ENCODE assay signal across 15 cellular contexts in the genomic region with DNA sequence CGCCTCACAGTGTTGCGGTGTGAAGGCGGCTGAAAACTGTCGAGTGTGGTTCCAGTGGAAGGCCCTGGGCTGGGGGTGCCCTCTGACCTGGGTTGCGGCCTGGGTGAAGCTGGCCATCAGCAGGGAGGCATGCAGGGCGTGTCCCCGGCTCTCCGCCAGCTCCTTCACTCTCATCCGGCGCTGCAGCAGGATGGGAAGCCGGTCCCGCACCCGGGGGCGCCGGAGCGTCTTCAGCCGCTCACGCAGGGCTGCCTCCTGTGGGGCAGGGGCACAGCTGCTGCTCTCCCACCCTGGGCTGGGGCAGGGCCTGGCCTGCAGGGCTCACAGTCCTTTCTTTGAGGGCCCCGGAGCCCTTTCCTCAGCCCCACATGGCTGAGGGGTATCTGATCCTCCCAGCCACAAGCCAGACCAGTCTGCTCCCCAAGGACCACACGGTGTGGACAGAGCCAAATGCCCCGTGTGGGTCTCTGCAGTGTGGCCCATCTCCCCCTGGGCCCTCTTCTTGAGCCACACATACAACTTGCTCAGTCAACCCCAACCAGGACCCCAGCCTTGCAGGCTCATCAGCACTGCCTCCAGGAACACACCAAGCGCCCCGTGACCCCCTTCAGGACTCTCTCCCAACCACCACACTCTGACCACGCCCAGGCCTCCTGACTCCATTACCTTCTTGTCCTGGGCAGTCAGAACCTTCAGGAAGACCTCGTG. TPM values are rescaled to one million over a fixed set of nuclear protein-coding genes. Genes with fewer than 3 reads are reported as not detected.
DNase-seq lines count a peak whose midpoint lies in the region; ATAC-seq and TF ChIP-seq lines count a peak whose summit lies in the region.
"Had no signal": no experiment of that assay in that cellular context is flagged by ENCODE, and none has a peak within 500 bp of the region (broad histone marks: within the 10 kb centered on the region; RNA-seq: fewer than 3 reads in every experiment).

No MANE protein-coding gene starts in this region.

- no peaks in the 10 kb centered on the region for H3K9me2 ChIP-seq in MM.1S (replicated peaks; ENCODE audit: insufficient read depth, low read length)

- H3K4me2 ChIP-seq in MM.1S (ENCODE audit: low read depth, low read length) = no peak overlapping the region
- H3K4me2 ChIP-seq: A549 had no signal

- no peak for ATAC-seq in stimulated activated naive CD8-positive, alpha-beta T cell treated with anti-CD3 and anti-CD28 coated beads, Interleukin-15, amount 100 ng/mL, for 72 hours
- no peak for ATAC-seq in stimulated activated naive CD8-positive, alpha-beta T cell treated with anti-CD3 and anti-CD28 coated beads, Interleukin-15, Interleukin-2, amounts not matched to agents 100 U/mL and 50 U/mL, for 24 hours
- no peak for ATAC-seq in GM19463 (IDR thresholded peaks at IDR 0.05; ENCODE audit: unreplicated experiment)
- ATAC-seq: A549; CD8-positive, alpha-beta T cell had no signal

- TF ChIP-seq CTCF in neural crest cell (conservative IDR thresholded peaks at IDR 0.05) (no peak), MM.1S (IDR thresholded peaks at IDR 0.05; ENCODE audit: low read length) (no peak)

- H3K36me3 ChIP-seq in NT2/D1 (ENCODE audit: insufficient read depth, insufficient read length, low read length) = no peaks in the 10 kb centered on the region
- no peaks in the 10 kb centered on the region for H3K36me3 ChIP-seq in MM.1S (replicated peaks; ENCODE audit: insufficient read depth, low read length)
- H3K36me3 ChIP-seq: BE2C had no signal

- H3K27me3 ChIP-seq in NT2/D1 (ENCODE audit: insufficient read depth, insufficient read length) (no peaks in the 10 kb centered on the region), MM.1S (replicated peaks; ENCODE audit: insufficient read depth, low read length) (peaks cover 88% of the 10 kb centered on the region)
- H3K27me3 ChIP-seq: BE2C had no signal

- peaks cover 21% of the 10 kb centered on the region for H3K4me1 Mint-ChIP-seq in stimulated activated naive CD8-positive, alpha-beta T cell treated with anti-CD3 and anti-CD28 coated beads, Interleukin-15, amount 100 ng/mL, for 72 hours
- H3K4me1 Mint-ChIP-seq in neural crest cell = peaks cover 20% of the 10 kb centered on the region
- H3K4me1 Mint-ChIP-seq: CD14-positive monocyte had no signal

- H3K27me3 Mint-ChIP-seq in stimulated activated naive CD8-positive, alpha-beta T cell treated with anti-CD3 and anti-CD28 coated beads, Interleukin-15, amount 100 ng/mL, for 72 hours = no peaks in the 10 kb centered on the region
- no peaks in the 10 kb centered on the region for H3K27me3 Mint-ChIP-seq in neural crest cell (ENCODE audit: low read depth)

- H3K4me3 Mint-ChIP-seq in stimulated activated naive CD8-positive, alpha-beta T cell treated with anti-CD3 and anti-CD28 coated beads, Interleukin-15, amount 100 ng/mL, for 72 hours = no peak overlapping the region
- no peak overlapping the region for H3K4me3 Mint-ChIP-seq in neural crest cell
- H3K4me3 Mint-ChIP-seq: CD14-positive monocyte; CD8-positive, alpha-beta T cell; IgD-negative memory B cell had no signal

- H3K79me2 ChIP-seq in MM.1S (ENCODE audit: low read length) = no peaks in the 10 kb centered on the region

- no peaks in the 10 kb centered on the region for H3F3A ChIP-seq in MM.1S (ENCODE audit: insufficient read depth, low read length)

- H3K36me3 Mint-ChIP-seq in neural crest cell (ENCODE audit: low read depth) = no peaks in the 10 kb centered on the region
- H3K36me3 Mint-ChIP-seq: CD14-positive monocyte; CD8-positive, alpha-beta T cell; IgD-negative memory B cell had no signal

- H3K27ac Mint-ChIP-seq in stimulated activated naive CD8-positive, alpha-beta T cell treated with anti-CD3 and anti-CD28 coated beads, Interleukin-15, amount 100 ng/mL, for 72 hours = peak overlapping the region; percentile 1 to 40
- H3K27ac Mint-ChIP-seq in neural crest cell (ENCODE audit: unreplicated experiment) = peak overlapping the region; percentile 67
- H3K27ac Mint-ChIP-seq: CD14-positive monocyte; CD8-positive, alpha-beta T cell; IgD-negative memory B cell had no signal

- DNase-seq in stimulated activated naive CD8-positive, alpha-beta T cell treated with anti-CD3 and anti-CD28 coated beads, Interleukin-15, amount 100 ng/mL, for 72 hours = no peak
- DNase-seq in stimulated activated naive CD8-positive, alpha-beta T cell treated with anti-CD3 and anti-CD28 coated beads, Interleukin-15, Interleukin-2, amounts not matched to agents 100 U/mL and 50 U/mL, for 24 hours = no peak
- no peak for DNase-seq in NT2/D1 (ENCODE audit: low read depth, low spot score)
- no peak for DNase-seq in neural crest cell (ENCODE audit: low read depth, low spot score)
- no peak for DNase-seq in MM.1S
- no peak for DNase-seq in NCI-H2029 treated with DMSO at 0.1 percent for 48 hours (lab: John Stamatoyannopoulos, UW)
- DNase-seq: CD8-positive, alpha-beta T cell; COR-L47; DMS53; GF-D8 had no signal

- H3K9ac ChIP-seq in NT2/D1 (ENCODE audit: insufficient read length, low read depth) (peak overlapping the region; percentile 32), MM.1S (ENCODE audit: low read length) (no peak overlapping the region)

- H3K9me3 ChIP-seq in NT2/D1 (ENCODE audit: insufficient read depth, low read length) = no peaks in the 10 kb centered on the region
- H3K9me3 ChIP-seq in MM.1S (replicated peaks; ENCODE audit: insufficient read depth, low read length) = no peaks in the 10 kb centered on the region
- H3K9me3 ChIP-seq: A549, BE2C had no signal

- H3K9me3 Mint-ChIP-seq in stimulated activated naive CD8-positive, alpha-beta T cell treated with anti-CD3 and anti-CD28 coated beads, Interleukin-15, amount 100 ng/mL, for 72 hours = no peaks in the 10 kb centered on the region
- H3K9me3 Mint-ChIP-seq in neural crest cell = no peaks in the 10 kb centered on the region
- H3K9me3 Mint-ChIP-seq: CD14-positive monocyte; CD8-positive, alpha-beta T cell; IgD-negative memory B cell had no signal

- H4K20me1 ChIP-seq in MM.1S (ENCODE audit: insufficient read depth, low read length) = no peaks in the 10 kb centered on the region

- H3K4me1 ChIP-seq in NT2/D1 (ENCODE audit: insufficient read depth, insufficient read length) = peaks cover 24% of the 10 kb centered on the region
- H3K4me1 ChIP-seq in MM.1S (ENCODE audit: low read length) = no peaks in the 10 kb centered on the region
- H3K4me1 ChIP-seq: A549 had no signal

- no peak overlapping the region for H2AFZ ChIP-seq in MM.1S (ENCODE audit: low read length)

- H3K4me3 ChIP-seq in NT2/D1 (ENCODE audit: insufficient read length, low read depth) = no peak overlapping the region
- no peak overlapping the region for H3K4me3 ChIP-seq in MM.1S (ENCODE audit: low read length)
- H3K4me3 ChIP-seq: A549 had no signal

- no peak overlapping the region for H3K27ac ChIP-seq in MM.1S (ENCODE audit: low read length)
- H3K27ac ChIP-seq: A549 had no signal

RNA-seq across cellular contexts. Expression of gene SPTBN5, which starts 26.8 kb away (rescaled TPM):
- total RNA-seq in neural crest cell = 0.77 and 1.1 TPM in 2 replicates

RNA-seq across cellular contexts. Expression of gene PLA2G4B, which starts 28.4 kb away (rescaled TPM):
- total RNA-seq in neural crest cell = 5.7 and 8.5 TPM in 2 replicates

RNA-seq across cellular contexts. Expression of gene JMJD7, which starts 39.1 kb away (rescaled TPM):
- total RNA-seq in neural crest cell = 14.8 and 16.6 TPM in 2 replicates
